8 cellular contexts compared by ENCODE assay signal in genomic region chr5:172932313-172933017, GRCh38. TPM values are rescaled to one million over a fixed set of nuclear protein-coding genes. Genes with fewer than 3 reads are reported as not detected.
DNase-seq lines count a peak whose midpoint lies in the region; ATAC-seq and TF ChIP-seq lines count a peak whose summit lies in the region.

No MANE protein-coding gene starts in this region.

- H3K27ac Mint-ChIP-seq in Calu3 (ENCODE audit: unreplicated experiment), result no peak overlapping the region
- H3K27ac Mint-ChIP-seq in WTC11, result no peak overlapping the region

- H3K4me3 ChIP-seq in kidney epithelial cell (ENCODE audit: low read depth, low read length), result no peak overlapping the region

- H3K36me3 Mint-ChIP-seq in Calu3 (ENCODE audit: insufficient read depth, unreplicated experiment), result peaks cover 29% of the 10 kb centered on the region
- H3K36me3 Mint-ChIP-seq in WTC11, result peaks cover 31% of the 10 kb centered on the region

- in situ Hi-C loops in T47D (cut with HindIII; ENCODE audit: low pct_unique_long_range_greater_than_20kb, low sequenced_read_pairs), result no loop called here

- peak; percentile 98 for TF ChIP-seq CTCF in Calu3 (IDR thresholded peaks at IDR 0.05; ENCODE audit: unreplicated experiment)
- TF ChIP-seq CTCF in WTC11 (IDR thresholded peaks at IDR 0.05), result peak; percentile 90
- TF ChIP-seq CTCF in kidney epithelial cell (IDR thresholded peaks at IDR 0.05; ENCODE audit: insufficient read depth, low read length, poor library complexity, severe bottlenecking), result peak; percentile 96

- H3K27me3 ChIP-seq in kidney epithelial cell (ENCODE audit: control insufficient read depth, insufficient read depth, low read length), result no peaks in the 10 kb centered on the region

- DNase-seq in Calu3, result peak; percentile 82
- peak; percentile 7 for DNase-seq in NCI-H1092 (lab: John Stamatoyannopoulos, UW)
- peak; percentile 66 for DNase-seq in WTC11 (ENCODE audit: low spot score)
- peak; percentile 68 to 75 for DNase-seq in T47D (ENCODE audit: low read depth in 1 of 2, low spot score in 1 of 2)
- no peak for DNase-seq in kidney epithelial cell (ENCODE audit: low read depth)
- peak; percentile 46 to 67 (median 56) for DNase-seq in stimulated activated CD4-positive, alpha-beta T cell treated with anti-CD3 and anti-CD28 coated beads, Interleukin-1b, Interleukin-23, amount 100 ng/mL, for 24 hours (ENCODE audit: low read depth in 4 of 4, low spot score in 1 of 4)
- DNase-seq in MV-4-11 (lab: John Stamatoyannopoulos, UW), result no peak

- CTCF ChIA-PET in Calu3 (lab: Charles Lee), result interaction anchor here (0.7 to 3.3 kb wide), 11 partner anchors 28 to 463 kb away, joined by 3 to 30 read pairs (median 3); partner anchors contain the start of gene DUSP1
- CTCF ChIA-PET in WTC11 (lab: Charles Lee), result interaction anchor here (0.7 to 4.3 kb wide), 30 partner anchors 9 to 349 kb away, joined by 3 to 37 read pairs (median 4); partner anchors contain the start of genes ATP6V0E1, DUSP1 and RPL26L1

- peak; percentile 71 for ATAC-seq in GM21576 (IDR thresholded peaks at IDR 0.05; ENCODE audit: unreplicated experiment)
- ATAC-seq in WTC11, result peak; percentile 92

- H3K27me3 Mint-ChIP-seq in Calu3 (ENCODE audit: unreplicated experiment), result no peaks in the 10 kb centered on the region
- no peaks in the 10 kb centered on the region for H3K27me3 Mint-ChIP-seq in WTC11 (ENCODE audit: low read depth)

- peaks cover 3% of the 10 kb centered on the region for H3K36me3 ChIP-seq in kidney epithelial cell (ENCODE audit: control insufficient read depth, insufficient read depth, low read length)

- BruUV-seq in Calu3 (replicated peaks; lab: Mats Ljungman, UMichigan), result no TSS peak

- H3K4me3 Mint-ChIP-seq in Calu3 (ENCODE audit: low read depth, unreplicated experiment) (no peak overlapping the region), WTC11 (no peak overlapping the region)

- intact Hi-C loops in Calu3 (cut with micrococcal nuclease; ENCODE audit: unreplicated experiment), result loop anchor here (1.0 to 10.0 kb wide), 3 partner anchors 162 to 468 kb away; no protein-coding TSS in a partner anchor

- POLR2A ChIA-PET in WTC11 (lab: Charles Lee), result no interaction called here

- peaks cover 14% of the 10 kb centered on the region for H3K4me1 Mint-ChIP-seq in Calu3 (ENCODE audit: low read depth, unreplicated experiment)
- no peaks in the 10 kb centered on the region for H3K4me1 Mint-ChIP-seq in WTC11

- no peaks in the 10 kb centered on the region for H3K9me3 Mint-ChIP-seq in Calu3 (ENCODE audit: low read depth, unreplicated experiment)
- no peaks in the 10 kb centered on the region for H3K9me3 Mint-ChIP-seq in WTC11

TF ChIP-seq in WTC11, 78 proteins besides CTCF, POLR2A, EP300 and RAD21:
- TF ChIP-seq ZNF425 (CRISPR knock-in tag; conservative IDR thresholded peaks at IDR 0.05) (no peak), SP1 (CRISPR knock-in tag; conservative IDR thresholded peaks at IDR 0.05) (no peak), USF2 (CRISPR knock-in tag; IDR thresholded peaks at IDR 0.05) (no peak), ESRRA (CRISPR knock-in tag; IDR thresholded peaks at IDR 0.05; ENCODE audit: borderline replicate concordance) (no peak), TEAD1 (CRISPR knock-in tag; IDR thresholded peaks at IDR 0.05) (no peak), MYBL2 (CRISPR knock-in tag; IDR thresholded peaks at IDR 0.05) (no peak), ZBTB21 (CRISPR knock-in tag; IDR thresholded peaks at IDR 0.05; ENCODE audit: borderline replicate concordance) (no peak), IRF2 (CRISPR knock-in tag; IDR thresholded peaks at IDR 0.05; ENCODE audit: borderline replicate concordance, low read depth) (no peak), ZNF232 (CRISPR knock-in tag; IDR thresholded peaks at IDR 0.05) (no peak)
- TF ChIP-seq, protein P1, sequence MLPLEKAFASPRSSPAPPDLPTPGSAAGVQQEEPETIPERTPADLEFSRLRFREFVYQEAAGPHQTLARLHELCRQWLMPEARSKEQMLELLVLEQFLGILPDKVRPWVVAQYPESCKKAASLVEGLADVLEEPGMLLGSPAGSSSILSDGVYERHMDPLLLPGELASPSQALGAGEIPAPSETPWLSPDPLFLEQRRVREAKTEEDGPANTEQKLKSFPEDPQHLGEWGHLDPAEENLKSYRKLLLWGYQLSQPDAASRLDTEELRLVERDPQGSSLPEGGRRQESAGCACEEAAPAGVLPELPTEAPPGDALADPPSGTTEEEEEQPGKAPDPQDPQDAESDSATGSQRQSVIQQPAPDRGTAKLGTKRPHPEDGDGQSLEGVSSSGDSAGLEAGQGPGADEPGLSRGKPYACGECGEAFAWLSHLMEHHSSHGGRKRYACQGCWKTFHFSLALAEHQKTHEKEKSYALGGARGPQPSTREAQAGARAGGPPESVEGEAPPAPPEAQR (CRISPR knock-in tag; IDR thresholded peaks at IDR 0.05), result no peak

RNA-seq across cellular contexts. Expression of gene RPL26L1, which starts 26.8 kb away (rescaled TPM):
- total RNA-seq in Calu3 (2022) (59.4 and 62.7 TPM in 2 replicates), WTC11 (2021) (46.2 to 52.2 TPM (median 51.9 TPM) in 3 replicates), kidney epithelial cell (71.5 and 81.1 TPM in 2 replicates)

RNA-seq across cellular contexts. Expression of gene ATP6V0E1, which starts 51.1 kb away (rescaled TPM):
- total RNA-seq in Calu3 (2022) (256 and 261 TPM in 2 replicates), WTC11 (2021) (72.7 to 80.9 TPM (median 77.1 TPM) in 3 replicates), kidney epithelial cell (171 and 178 TPM in 2 replicates)

Comparison
In these comparisons a context has a peak if more than half of its experiments do, and no peak if none do; other contexts are left out.
1. DNase-seq: peak in Calu3 (single experiment), NCI-H1092 (single experiment), WTC11 (single experiment), T47D (2 of 2) and stimulated activated CD4-positive, alpha-beta T cell treated with anti-CD3 and anti-CD28 coated beads, Interleukin-1b, Interleukin-23, amount 100 ng/mL, for 24 hours (4 of 4); none in kidney epithelial cell (single experiment) and MV-4-11 (single experiment).
2. Peak in every context shown above with its lines, with median percentiles within 50 percentile points of each other: CTCF ChIP-seq.